15 cellular contexts compared by ENCODE assay signal in the genomic region with DNA sequence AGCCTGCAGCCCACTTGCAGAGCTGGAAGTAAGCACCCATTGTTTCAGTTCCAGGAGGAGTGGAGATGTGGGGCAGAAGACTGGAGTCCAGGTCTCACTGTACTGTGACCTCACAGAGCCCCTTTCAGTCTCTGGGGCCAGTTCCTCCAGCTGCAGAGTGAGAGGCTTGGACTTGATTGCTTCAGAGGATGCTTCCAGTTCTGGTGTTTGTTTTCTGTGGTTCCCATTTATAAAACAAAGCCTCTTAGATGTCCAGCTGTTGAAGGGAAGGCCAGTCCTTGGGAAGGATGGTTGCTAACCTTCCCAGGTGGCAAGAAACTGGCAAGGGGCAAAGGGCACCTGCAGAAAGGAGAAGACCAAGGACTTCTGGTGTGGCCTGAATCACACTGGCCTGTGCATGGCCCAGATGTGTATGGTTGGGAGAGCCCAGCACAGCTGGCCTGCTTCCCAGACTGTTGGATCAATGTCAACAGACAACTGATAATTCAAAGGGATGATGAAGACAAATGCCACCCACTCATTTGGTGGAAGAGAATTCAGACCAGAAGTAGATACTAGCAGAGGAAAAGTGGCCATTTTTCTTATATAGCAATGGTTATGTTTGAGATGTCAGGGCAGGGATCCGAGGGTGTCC.
DNase-seq lines count a peak whose midpoint lies in the region; ATAC-seq and TF ChIP-seq lines count a peak whose summit lies in the region.
"Had no signal": no experiment of that assay in that cellular context is flagged by ENCODE, and none has a peak within 500 bp of the region (broad histone marks: within the 10 kb centered on the region; RNA-seq: fewer than 3 reads in every experiment).

No MANE protein-coding gene starts in this region.

- no peak for ATAC-seq in SK-N-SH treated with all-trans-retinoic acid at 6 μM for 48 hours
- ATAC-seq in GM18498 (IDR thresholded peaks at IDR 0.05; ENCODE audit: unreplicated experiment), result no peak

- H3K27ac ChIP-seq in angular gyrus (ENCODE audit: low read depth, low read length), result peak overlapping the region; percentile 74
- H3K27ac ChIP-seq: PC-9, RWPE1 had no signal

- peak; percentile 21 for DNase-seq in AG08395 (ENCODE audit: low spot score)
- DNase-seq in hippocampal formation (lab: John Stamatoyannopoulos, UW), result peak; percentile 46 to 66
- DNase-seq in nucleus accumbens (lab: John Stamatoyannopoulos, UW), result peak in 40 of 56 donors; percentile 11 to 77 (median 38)
- DNase-seq in GM19238 (ENCODE audit: insufficient read length, low spot score), result no peak
- DNase-seq in AML-193 (lab: John Stamatoyannopoulos, UW), result no peak
- DNase-seq: CD8-positive, alpha-beta memory T cell; DMS79; NCI-H1105; NCI-H1694; NCI-H748 treated with DMSO at 0.1 percent for 48 hours; PC-9 had no signal

TF ChIP-seq in SK-N-SH treated with all-trans-retinoic acid at 6 μM for 48 hours, 23 proteins besides CTCF, POLR2A, EP300 and RAD21:
- TF ChIP-seq POU6F1 (CRISPR knock-in tag; IDR thresholded peaks at IDR 0.05; ENCODE audit: borderline replicate concordance, low read depth) (no peak), ARNTL (CRISPR knock-in tag; IDR thresholded peaks at IDR 0.05; ENCODE audit: borderline replicate concordance, low read depth) (no peak), TOX (CRISPR knock-in tag; IDR thresholded peaks at IDR 0.05; ENCODE audit: borderline replicate concordance) (no peak), ZC3H10 (CRISPR knock-in tag; IDR thresholded peaks at IDR 0.05) (no peak), CSDC2 (CRISPR knock-in tag; IDR thresholded peaks at IDR 0.05) (no peak), ESRRG (CRISPR knock-in tag; IDR thresholded peaks at IDR 0.05) (no peak), OSR1 (CRISPR knock-in tag; IDR thresholded peaks at IDR 0.05) (no peak), ZNF8 (CRISPR knock-in tag; IDR thresholded peaks at IDR 0.05) (no peak), CREB5 (CRISPR knock-in tag; IDR thresholded peaks at IDR 0.05; ENCODE audit: low read depth) (no peak), ZFP30 (CRISPR knock-in tag; IDR thresholded peaks at IDR 0.05) (no peak), RARB (CRISPR knock-in tag; IDR thresholded peaks at IDR 0.05) (no peak), GLIS3 (CRISPR knock-in tag; IDR thresholded peaks at IDR 0.05) (no peak)
- TF ChIP-seq, protein P1, sequence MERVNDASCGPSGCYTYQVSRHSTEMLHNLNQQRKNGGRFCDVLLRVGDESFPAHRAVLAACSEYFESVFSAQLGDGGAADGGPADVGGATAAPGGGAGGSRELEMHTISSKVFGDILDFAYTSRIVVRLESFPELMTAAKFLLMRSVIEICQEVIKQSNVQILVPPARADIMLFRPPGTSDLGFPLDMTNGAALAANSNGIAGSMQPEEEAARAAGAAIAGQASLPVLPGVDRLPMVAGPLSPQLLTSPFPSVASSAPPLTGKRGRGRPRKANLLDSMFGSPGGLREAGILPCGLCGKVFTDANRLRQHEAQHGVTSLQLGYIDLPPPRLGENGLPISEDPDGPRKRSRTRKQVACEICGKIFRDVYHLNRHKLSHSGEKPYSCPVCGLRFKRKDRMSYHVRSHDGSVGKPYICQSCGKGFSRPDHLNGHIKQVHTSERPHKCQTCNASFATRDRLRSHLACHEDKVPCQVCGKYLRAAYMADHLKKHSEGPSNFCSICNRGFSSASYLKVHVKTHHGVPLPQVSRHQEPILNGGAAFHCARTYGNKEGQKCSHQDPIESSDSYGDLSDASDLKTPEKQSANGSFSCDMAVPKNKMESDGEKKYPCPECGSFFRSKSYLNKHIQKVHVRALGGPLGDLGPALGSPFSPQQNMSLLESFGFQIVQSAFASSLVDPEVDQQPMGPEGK (CRISPR knock-in tag; IDR thresholded peaks at IDR 0.05; ENCODE audit: borderline replicate concordance), result no peak

Comparison
In these comparisons a context has a peak if more than half of its experiments do, and no peak if none do; other contexts are left out.
1. DNase-seq: peak in AG08395 (single experiment), hippocampal formation (2 of 2) and nucleus accumbens (40 of 56); none in GM19238 (single experiment) and AML-193 (0 of 2).